Comparison of ENCODE assay signal across 6 cellular contexts in genomic region chr2:95727420-95727819, GRCh38.
A peak's percentile ranks its signal among the peaks of the same experiment; 100 is the strongest.
DNase-seq lines count a peak whose midpoint lies in the region; ATAC-seq and TF ChIP-seq lines count a peak whose summit lies in the region.
"Not testable (repeated sequence)": the region's sequence is repeated elsewhere in the genome, so short reads cannot be mapped to it uniquely, and the experiment has no call there.

No MANE protein-coding gene starts in this region.

- H3K27me3 ChIP-seq in esophagus muscularis mucosa = peaks cover 0 to 11% (median 0%) of the 10 kb centered on the region in 4 donors
- not testable (repeated sequence) for H3K27me3 ChIP-seq in right lobe of liver

- ATAC-seq in left lobe of liver (peak; percentile 76), right lobe of liver (peak; percentile 53 to 70 (median 62))

- DNase-seq in Ammon's horn (ENCODE audit: low spot score) (peak; percentile 15), cerebellar cortex (ENCODE audit: low spot score) (peak; percentile 4), esophagus muscularis mucosa (ENCODE audit: extremely low spot score) (peak; percentile 62), left lobe of liver (ENCODE audit: low spot score) (peak; percentile 77), right lobe of liver (peak in 2 of 3 donors; percentile 26 to 75), midbrain (lab: John Stamatoyannopoulos, UW) (peak; percentile 31)

- not testable (repeated sequence) for H3K4me1 ChIP-seq in esophagus muscularis mucosa
- peaks cover 0 to 18% (median 5%) of the 10 kb centered on the region in 4 donors for H3K4me1 ChIP-seq in right lobe of liver

- 85% methylated on average over 4 of the region's 5 CpGs for WGBS in esophagus muscularis mucosa
- 50% methylated on average over 4 of the region's 5 CpGs for WGBS in right lobe of liver (ENCODE audit: insufficient coverage, low coverage, low lambda C conversion rate, missing lambda C conversion rate)

- intact Hi-C loops in esophagus muscularis mucosa (cut with DNase I) = loop anchor here (5.0 kb wide), 1 partner anchor 200 kb away; no protein-coding TSS in a partner anchor
- intact Hi-C loops in right lobe of liver (cut with DNase I) = not testable (repeated sequence)

- not testable (repeated sequence) for H3K27ac ChIP-seq in esophagus muscularis mucosa (replicated peaks in 1 of 4)
- H3K27ac ChIP-seq in right lobe of liver = peak overlapping the region in 2 of 3 donors; percentile 60 to 75

- not testable (repeated sequence) for TF ChIP-seq EP300 in esophagus muscularis mucosa (IDR thresholded peaks at IDR 0.05)

- H3K4me3 ChIP-seq in esophagus muscularis mucosa, right lobe of liver: not testable (repeated sequence)

- TF ChIP-seq CTCF in esophagus muscularis mucosa (IDR thresholded peaks at IDR 0.05); right lobe of liver (IDR thresholded peaks at IDR 0.05): not testable (repeated sequence)

- H3K9me3 ChIP-seq in esophagus muscularis mucosa, right lobe of liver: not testable (repeated sequence)

- TF ChIP-seq POLR2A in esophagus muscularis mucosa (IDR thresholded peaks at IDR 0.05; ENCODE audit: low read depth); right lobe of liver (IDR thresholded peaks at IDR 0.05): not testable (repeated sequence)

- H3K36me3 ChIP-seq in esophagus muscularis mucosa, right lobe of liver: not testable (repeated sequence)

Comparison
In these comparisons a context has a peak if more than half of its experiments do, and no peak if none do; other contexts are left out.
1. DNase-seq: peak in every context shown above with its lines; median percentile 77 in left lobe of liver; 62 in esophagus muscularis mucosa; 50 in right lobe of liver; 31 in midbrain; 15 in Ammon's horn; 4 in cerebellar cortex.